In genomic region chr14:22449612-22449930, GRCh38 we compare ENCODE assay signal across 17 cellular contexts.
DNase-seq lines count a peak whose midpoint lies in the region; ATAC-seq and TF ChIP-seq lines count a peak whose summit lies in the region.
"Had no signal": no experiment of that assay in that cellular context is flagged by ENCODE, and none has a peak within 500 bp of the region (broad histone marks: within the 10 kb centered on the region; RNA-seq: fewer than 3 reads in every experiment).

No MANE protein-coding gene starts in this region.

- H3K4me2 ChIP-seq in mesenchymal stem cell (ENCODE audit: low read length, poor library complexity, severe bottlenecking) (no peak overlapping the region), trophoblast cell (ENCODE audit: low read length) (no peak overlapping the region)

- WGBS in mesenchymal stem cell = 96% methylated on average over 3 of the region's 3 CpGs
- WGBS in trophoblast cell (ENCODE audit: extremely low coverage, insufficient coverage, insufficient read length) = no CpG with 5 or more reads among the region's 3 CpGs

- peaks cover 11% of the 10 kb centered on the region for H3K4me1 ChIP-seq in left ventricle myocardium inferior
- peaks cover 52% of the 10 kb centered on the region for H3K4me1 ChIP-seq in adipocyte (ENCODE audit: control insufficient read depth, insufficient read depth, low read length)
- H3K4me1 ChIP-seq in mesenchymal stem cell (ENCODE audit: control insufficient read depth, insufficient read depth, low read depth, low read length) = peaks cover 10% of the 10 kb centered on the region
- H3K4me1 ChIP-seq in subcutaneous abdominal adipose tissue (ENCODE audit: control insufficient read depth in 5 of 5, insufficient read depth in 5 of 5, low read length in 5 of 5) = peaks cover 6 to 39% (median 23%) of the 10 kb centered on the region in 5 donors
- H3K4me1 ChIP-seq in trophoblast cell (ENCODE audit: control insufficient read depth in 1 of 2, insufficient read depth in 2 of 2, low read length in 2 of 2) = peaks cover 0 to 4% of the 10 kb centered on the region in 2 experiments

- peak; percentile 56 to 80 for ATAC-seq in left cardiac atrium

- H4K91ac ChIP-seq in mesenchymal stem cell (ENCODE audit: low read length) = peak overlapping the region; percentile 64
- no peak overlapping the region for H4K91ac ChIP-seq in trophoblast cell (ENCODE audit: low read depth, low read length)

- H2BK5ac ChIP-seq in mesenchymal stem cell (ENCODE audit: low read depth, low read length, poor library complexity, severe bottlenecking) (no peak overlapping the region), trophoblast cell (ENCODE audit: low read depth, low read length, poor library complexity) (no peak overlapping the region)

- H3K27ac ChIP-seq in left ventricle myocardium inferior (replicated peaks) (no peak overlapping the region), mesenchymal stem cell (ENCODE audit: low read length, poor library complexity, severe bottlenecking) (no peak overlapping the region), subcutaneous abdominal adipose tissue (ENCODE audit: low read depth, low read length) (peak overlapping the region; percentile 92), trophoblast cell (ENCODE audit: low read depth, low read length) (no peak overlapping the region)

- no peak overlapping the region for H3K4me3 ChIP-seq in left ventricle myocardium inferior
- H3K4me3 ChIP-seq in adipocyte (ENCODE audit: low read length) = peak overlapping the region; percentile 77
- H3K4me3 ChIP-seq in mesenchymal stem cell (ENCODE audit: insufficient read depth in 1 of 2, low read depth in 1 of 2, low read length in 2 of 2) = peak overlapping the region in 1 of 2 experiments; percentile 32
- H3K4me3 ChIP-seq in subcutaneous abdominal adipose tissue (ENCODE audit: low read depth in 1 of 5, low read length in 5 of 5) = peak overlapping the region in 1 of 5 donors; percentile 34
- no peak overlapping the region for H3K4me3 ChIP-seq in trophoblast cell (ENCODE audit: low read depth, low read length)
- H3K4me3 ChIP-seq: Peyer's patch had no signal

- H3K27me3 ChIP-seq in left ventricle myocardium inferior (ENCODE audit: low read depth) (no peaks in the 10 kb centered on the region), adipocyte (replicated peaks; ENCODE audit: control insufficient read depth, insufficient read depth, low read length) (peaks cover 6% of the 10 kb centered on the region), mesenchymal stem cell (ENCODE audit: control insufficient read depth in 1 of 2, insufficient read depth in 1 of 2, low read length in 2 of 2) (peaks cover 5 to 9% of the 10 kb centered on the region in 2 experiments), subcutaneous abdominal adipose tissue (ENCODE audit: control insufficient read depth in 5 of 5, insufficient read depth in 4 of 5, low read length in 5 of 5) (no peaks in the 10 kb centered on the region), trophoblast cell (ENCODE audit: insufficient read depth, low read length) (no peaks in the 10 kb centered on the region)
- H3K27me3 ChIP-seq: Peyer's patch had no signal

- peak overlapping the region; percentile 52 to 84 for H2BK12ac ChIP-seq in mesenchymal stem cell (ENCODE audit: low read length in 2 of 2)
- H2BK12ac ChIP-seq in trophoblast cell (ENCODE audit: low read length) = no peak overlapping the region

- H3K23ac ChIP-seq in mesenchymal stem cell (ENCODE audit: low read length in 2 of 2) (no peak overlapping the region), trophoblast cell (ENCODE audit: low read length) (no peak overlapping the region)

- H3K9me3 ChIP-seq in left ventricle myocardium inferior (replicated peaks) = no peaks in the 10 kb centered on the region
- no peaks in the 10 kb centered on the region for H3K9me3 ChIP-seq in adipocyte (ENCODE audit: control insufficient read depth, low read length)
- no peaks in the 10 kb centered on the region for H3K9me3 ChIP-seq in mesenchymal stem cell (ENCODE audit: control insufficient read depth, low read length)
- H3K9me3 ChIP-seq in subcutaneous abdominal adipose tissue (ENCODE audit: control insufficient read depth in 5 of 5, low read length in 5 of 5) = no peaks in the 10 kb centered on the region
- H3K9me3 ChIP-seq in trophoblast cell (ENCODE audit: insufficient read depth, low read depth, low read length) = no peaks in the 10 kb centered on the region
- H3K9me3 ChIP-seq: Caco-2 had no signal

- H3K79me2 ChIP-seq in trophoblast cell (ENCODE audit: control insufficient read depth, insufficient read depth, low read length, poor library complexity) = no peaks in the 10 kb centered on the region

- H2AFZ ChIP-seq in mesenchymal stem cell (ENCODE audit: low read depth, low read length) (no peak overlapping the region), trophoblast cell (ENCODE audit: insufficient read depth, low read length, poor library complexity) (no peak overlapping the region)

- H3K18ac ChIP-seq in mesenchymal stem cell (ENCODE audit: low read depth in 1 of 2, low read length in 2 of 2) = peak overlapping the region; percentile 25 to 69
- H3K18ac ChIP-seq in trophoblast cell (ENCODE audit: low read length) = no peak overlapping the region

- H2AK5ac ChIP-seq in mesenchymal stem cell (ENCODE audit: low read length, severe bottlenecking) (peak overlapping the region; percentile 5), trophoblast cell (ENCODE audit: low read length) (no peak overlapping the region)

- H2BK15ac ChIP-seq in mesenchymal stem cell (ENCODE audit: low read depth, poor library complexity, severe bottlenecking) = peak overlapping the region; percentile 56

- H3K4ac ChIP-seq in mesenchymal stem cell (ENCODE audit: low read depth in 1 of 2, low read length in 2 of 2) (peak overlapping the region in 1 of 2 experiments; percentile 46), trophoblast cell (ENCODE audit: low read depth, low read length) (no peak overlapping the region)

- no peak overlapping the region for H3K14ac ChIP-seq in mesenchymal stem cell (ENCODE audit: low read length in 2 of 2)
- H3K14ac ChIP-seq in trophoblast cell (ENCODE audit: low read length) = no peak overlapping the region

- TF ChIP-seq CTCF in left ventricle myocardium inferior (IDR thresholded peaks at IDR 0.05; ENCODE audit: borderline replicate concordance) = no peak

- H4K8ac ChIP-seq in mesenchymal stem cell (ENCODE audit: low read length) = peak overlapping the region; percentile 52
- H4K8ac ChIP-seq in trophoblast cell (ENCODE audit: low read depth, low read length) = no peak overlapping the region

- H3K79me1 ChIP-seq in mesenchymal stem cell (replicated peaks; ENCODE audit: low read length, poor library complexity, severe bottlenecking) (no peaks in the 10 kb centered on the region), trophoblast cell (ENCODE audit: low read length) (no peaks in the 10 kb centered on the region)

- H2BK120ac ChIP-seq in mesenchymal stem cell (ENCODE audit: low read depth, low read length) (no peak overlapping the region), trophoblast cell (ENCODE audit: insufficient read depth, low read length, poor library complexity) (no peak overlapping the region)

- H3K36me3 ChIP-seq in left ventricle myocardium inferior (no peaks in the 10 kb centered on the region), adipocyte (ENCODE audit: control insufficient read depth, insufficient read depth, low read length, severe bottlenecking) (no peaks in the 10 kb centered on the region), mesenchymal stem cell (ENCODE audit: control insufficient read depth in 1 of 2, insufficient read depth in 2 of 2, low read depth in 1 of 2, low read length in 2 of 2) (no peaks in the 10 kb centered on the region), subcutaneous abdominal adipose tissue (ENCODE audit: control insufficient read depth in 5 of 5, insufficient read depth in 5 of 5, low read length in 5 of 5) (no peaks in the 10 kb centered on the region), trophoblast cell (ENCODE audit: control insufficient read depth in 1 of 2, insufficient read depth in 2 of 2, low read length in 2 of 2) (no peaks in the 10 kb centered on the region)
- H3K36me3 ChIP-seq: Peyer's patch had no signal

- intact Hi-C loops in left cardiac atrium (cut with DNase I) = no loop called here
- intact Hi-C loops in left ventricle myocardium inferior (cut with micrococcal nuclease) = no loop called here

- DNase-seq in left cardiac atrium (no peak), left ventricle myocardium inferior (no peak), adipocyte (ENCODE audit: low read depth) (no peak), mesenchymal stem cell (no peak), NCI-H2081 treated with DMSO at 0.1 percent for 48 hours (lab: John Stamatoyannopoulos, UW) (no peak), trophoblast cell (no peak), dermis blood vessel endothelial cell (no peak)
- DNase-seq: Caco-2, DMS53, GOT3, KBM-7, NCI-H1092, NCI-H1694, NCI-H748 treated with DMSO at 0.1 percent for 48 hours, Peyer's patch, SIG-M5 had no signal

- peak overlapping the region; percentile 83 for H3K9ac ChIP-seq in adipocyte (ENCODE audit: low read length)
- H3K9ac ChIP-seq in mesenchymal stem cell (ENCODE audit: low read length) = peak overlapping the region; percentile 1
- no peak overlapping the region for H3K9ac ChIP-seq in subcutaneous abdominal adipose tissue (ENCODE audit: low read length in 5 of 5)
- H3K9ac ChIP-seq in trophoblast cell (ENCODE audit: low read length) = no peak overlapping the region

- no peak overlapping the region for H4K12ac ChIP-seq in trophoblast cell (ENCODE audit: low read depth, low read length)

Comparison
In these comparisons a context has a peak if more than half of its experiments do, and no peak if none do; other contexts are left out.
1. H3K9ac ChIP-seq: peak in adipocyte (single experiment) and mesenchymal stem cell (single experiment); none in subcutaneous abdominal adipose tissue (0 of 5) and trophoblast cell (single experiment).